8 cellular contexts compared by ENCODE assay signal in the genomic region with DNA sequence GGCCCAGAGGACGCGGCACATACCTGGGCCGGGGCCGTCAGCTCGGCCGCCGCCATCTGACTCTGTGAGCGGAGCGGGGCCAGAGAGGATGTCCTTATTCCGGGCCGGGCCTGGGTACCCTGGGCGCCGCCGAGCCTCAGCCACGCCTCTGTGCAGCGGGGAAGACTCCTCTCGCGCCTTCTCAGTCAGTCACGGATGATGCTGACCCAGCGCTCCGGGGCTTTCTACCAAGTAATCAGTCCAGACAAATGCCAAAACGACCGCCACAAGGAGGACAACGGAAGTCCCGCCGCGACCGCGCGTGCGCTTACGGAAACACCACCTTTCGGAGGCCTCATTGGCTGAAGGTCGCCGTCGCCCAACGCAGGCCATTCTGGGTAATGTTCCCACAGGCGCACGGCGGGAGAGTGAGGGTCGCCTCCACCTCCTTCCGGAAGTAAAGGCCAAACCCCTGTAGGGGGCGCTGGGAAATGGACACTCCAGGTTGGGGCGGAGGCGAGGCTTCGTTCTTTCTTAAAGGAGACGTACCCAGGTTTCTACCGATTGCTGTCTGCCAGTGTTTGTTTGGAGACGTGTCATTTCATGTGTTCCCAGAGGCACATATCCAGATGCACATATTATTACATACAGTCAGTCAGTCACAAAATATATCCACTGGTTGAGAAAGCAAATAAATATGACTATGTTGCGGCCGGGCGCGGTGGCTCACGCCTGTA. TPM values are rescaled to one million over a fixed set of nuclear protein-coding genes. Genes with fewer than 3 reads are reported as not detected.
DNase-seq lines count a peak whose midpoint lies in the region; ATAC-seq and TF ChIP-seq lines count a peak whose summit lies in the region.

ZNF256 (minus strand) TSS at position 288 of the 716 bp plus-strand sequence; CDS start at position 56, 232 bp downstream.

- 5 to 8% methylated on average over 44 to 54 of the region's 54 CpGs for WGBS in lung, 2 donors

- peak; percentile 91 for ATAC-seq in GM18907 (IDR thresholded peaks at IDR 0.05; ENCODE audit: unreplicated experiment)
- peak; percentile 90 for ATAC-seq in HG03159 (IDR thresholded peaks at IDR 0.05; ENCODE audit: unreplicated experiment)
- ATAC-seq in lung (ENCODE audit: insufficient read depth, low FRiP score), result peak; percentile 98

- peak; percentile 98 for DNase-seq in AG08396 (ENCODE audit: low spot score)
- peak; percentile 96 to 98 for DNase-seq in NCI-H524 (lab: John Stamatoyannopoulos, UW)
- peak; percentile 94 for DNase-seq in activated CD8-positive, alpha-beta memory T cell treated with anti-CD3 and anti-CD28 coated beads for 24 hours
- DNase-seq in effector CD8-positive, alpha-beta T cell (lab: John Stamatoyannopoulos, UW), result peak; percentile 82
- DNase-seq in lung (ENCODE audit: low spot score), result peak; percentile 95
- peak; percentile 56 to 81 (median 70) for DNase-seq in stimulated activated CD4-positive, alpha-beta T cell treated with anti-CD3 and anti-CD28 coated beads, TNF-alpha, amount 100 ng/mL, for 1 hour (ENCODE audit: low read depth in 3 of 3, low spot score in 1 of 3)

- peaks cover 0 to 54% of the 10 kb centered on the region in 2 donors for H3K9me3 ChIP-seq in lung (ENCODE audit: control insufficient read depth in 2 of 2, insufficient read depth in 1 of 2, low read length in 1 of 2)

- TF ChIP-seq CTCF in lung (IDR thresholded peaks at IDR 0.05; ENCODE audit: control extremely low read depth, extremely low read depth), result peak; percentile 45

- H3K27me3 ChIP-seq in lung (ENCODE audit: control insufficient read depth, insufficient read depth), result no peaks in the 10 kb centered on the region

- H3K27ac ChIP-seq in lung (ENCODE audit: low read depth in 1 of 2, low read length in 1 of 2), result peak within 1 kb of the TSS; percentile 78 to 83

- H3K36me3 ChIP-seq in lung (ENCODE audit: control insufficient read depth in 2 of 2, insufficient read depth in 2 of 2, low read length in 2 of 2), result peaks cover 9 to 11% of the 10 kb centered on the region in 2 donors

- peaks cover 5 to 7% of the 10 kb centered on the region in 2 donors for H3K4me1 ChIP-seq in lung (ENCODE audit: control insufficient read depth in 2 of 2, insufficient read depth in 2 of 2, low read length in 2 of 2)

- H3K4me3 ChIP-seq in lung, result peak within 1 kb of the TSS; percentile 90

RNA-seq across cellular contexts. Expression of gene ZNF256, which starts in this region (rescaled TPM):
- total RNA-seq in lung, result 1 to 10 TPM; 4.9 to 8.1 TPM
- polyA plus RNA-seq in lung, result 1 to 10 TPM; 2.5 to 2.7 TPM

Comparison
In these comparisons a context has a peak if more than half of its experiments do, and no peak if none do; other contexts are left out.
1. Peak in every context shown above with its lines: DNase-seq, ATAC-seq, H3K4me3 ChIP-seq and H3K27ac ChIP-seq.